Comparison of ENCODE assay signal across 11 cellular contexts in genomic region chr3:50126287-50127211, GRCh38.
A peak's percentile ranks its signal among the peaks of the same experiment; 100 is the strongest.
DNase-seq lines count a peak whose midpoint lies in the region; ATAC-seq and TF ChIP-seq lines count a peak whose summit lies in the region.
"Had no signal": no experiment of that assay in that cellular context is flagged by ENCODE, and none has a peak within 500 bp of the region (broad histone marks: within the 10 kb centered on the region; RNA-seq: fewer than 3 reads in every experiment).

No MANE protein-coding gene starts in this region.

- peak overlapping the region; percentile 27 to 56 (median 29) for H3K4me3 Mint-ChIP-seq in nephron
- no peak overlapping the region for H3K4me3 Mint-ChIP-seq in stimulated activated effector memory CD8-positive, alpha-beta T cell treated with anti-CD3 and anti-CD28 coated beads, Interleukin-12 subunit alpha, Interleukin-12 subunit beta, amount 100 ng/mL, for 72 hours

- H3K36me3 Mint-ChIP-seq in nephron (ENCODE audit: low read depth): no peaks in the 10 kb centered on the region
- peaks cover 33% of the 10 kb centered on the region for H3K36me3 Mint-ChIP-seq in stimulated activated effector memory CD8-positive, alpha-beta T cell treated with anti-CD3 and anti-CD28 coated beads, Interleukin-12 subunit alpha, Interleukin-12 subunit beta, amount 100 ng/mL, for 72 hours

- peaks cover 49% of the 10 kb centered on the region for H3K4me1 Mint-ChIP-seq in nephron
- peaks cover 9% of the 10 kb centered on the region for H3K4me1 Mint-ChIP-seq in stimulated activated effector memory CD8-positive, alpha-beta T cell treated with anti-CD3 and anti-CD28 coated beads, Interleukin-12 subunit alpha, Interleukin-12 subunit beta, amount 100 ng/mL, for 72 hours

- TF ChIP-seq CTCF in C4-2B (conservative IDR thresholded peaks at IDR 0.05) (no peak), nephron (IDR thresholded peaks at IDR 0.05; ENCODE audit: unreplicated experiment in 3 of 3) (no peak)

- H3K27me3 Mint-ChIP-seq in nephron (ENCODE audit: low read depth): peaks cover 5% of the 10 kb centered on the region

- H3K27ac Mint-ChIP-seq in nephron: peak overlapping the region; percentile 93 to 96 (median 96)
- no peak overlapping the region for H3K27ac Mint-ChIP-seq in stimulated activated effector memory CD8-positive, alpha-beta T cell treated with anti-CD3 and anti-CD28 coated beads, Interleukin-12 subunit alpha, Interleukin-12 subunit beta, amount 100 ng/mL, for 72 hours

- H3K27ac ChIP-seq in C4-2B: peak overlapping the region; percentile 55
- H3K27ac ChIP-seq: brain microvascular endothelial cell, suprapubic skin had no signal

- DNase-seq in HuH-7.5 (ENCODE audit: low spot score) (peak; percentile 68), dedifferentiated amniotic fluid mesenchymal stem cell (ENCODE audit: extremely low spot score) (peak; percentile 23), NCI-H1092 treated with DMSO at 0.1 percent for 48 hours (lab: John Stamatoyannopoulos, UW) (no peak), SHP77 (lab: John Stamatoyannopoulos, UW) (no peak)
- no peak for DNase-seq in stimulated activated effector memory CD8-positive, alpha-beta T cell treated with anti-CD3 and anti-CD28 coated beads, Interleukin-12 subunit alpha, Interleukin-12 subunit beta, amount 100 ng/mL, for 72 hours (ENCODE audit: low spot score in 2 of 2)
- DNase-seq: brain microvascular endothelial cell, NCI-H2029 had no signal

- ATAC-seq in HG02870 (IDR thresholded peaks at IDR 0.05; ENCODE audit: unreplicated experiment): no peak
- no peak for ATAC-seq in stimulated activated effector memory CD8-positive, alpha-beta T cell treated with anti-CD3 and anti-CD28 coated beads, Interleukin-12 subunit alpha, Interleukin-12 subunit beta, amount 100 ng/mL, for 72 hours

- H3K9me3 Mint-ChIP-seq in nephron: no peaks in the 10 kb centered on the region
- no peaks in the 10 kb centered on the region for H3K9me3 Mint-ChIP-seq in stimulated activated effector memory CD8-positive, alpha-beta T cell treated with anti-CD3 and anti-CD28 coated beads, Interleukin-12 subunit alpha, Interleukin-12 subunit beta, amount 100 ng/mL, for 72 hours

Comparison
In these comparisons a context has a peak if more than half of its experiments do, and no peak if none do; other contexts are left out.
1. DNase-seq: peak in HuH-7.5 (single experiment) and dedifferentiated amniotic fluid mesenchymal stem cell (single experiment); none in NCI-H1092 treated with DMSO at 0.1 percent for 48 hours (single experiment), stimulated activated effector memory CD8-positive, alpha-beta T cell treated with anti-CD3 and anti-CD28 coated beads, Interleukin-12 subunit alpha, Interleukin-12 subunit beta, amount 100 ng/mL, for 72 hours (0 of 2) and SHP77 (0 of 2).